Comparison of ENCODE assay signal across 12 cellular contexts in genomic region chr7:75740846-75741497, GRCh38. TPM values are rescaled to one million over a fixed set of nuclear protein-coding genes. Genes with fewer than 3 reads are reported as not detected.
A peak's percentile ranks its signal among the peaks of the same experiment; 100 is the strongest.
DNase-seq lines count a peak whose midpoint lies in the region; ATAC-seq and TF ChIP-seq lines count a peak whose summit lies in the region.
"Had no signal": no experiment of that assay in that cellular context is flagged by ENCODE, and none has a peak within 500 bp of the region (broad histone marks: within the 10 kb centered on the region; RNA-seq: fewer than 3 reads in every experiment).

No MANE protein-coding gene starts in this region.

- no peak for TF ChIP-seq CTCF in cardiac fibroblast (IDR thresholded peaks at IDR 0.05; ENCODE audit: low read depth, low read length)
- TF ChIP-seq CTCF in omental fat pad (IDR thresholded peaks at IDR 0.05) = no peak

- ATAC-seq in omental fat pad (ENCODE audit: low FRiP score) (no peak), GM18517 (IDR thresholded peaks at IDR 0.05; ENCODE audit: unreplicated experiment) (no peak)

- DNase-seq in GF-D8 (lab: John Stamatoyannopoulos, UW) = peak; percentile 48
- peak; percentile 80 for DNase-seq in NAMALWA (ENCODE audit: low spot score)
- DNase-seq in cardiac fibroblast (ENCODE audit: low read depth in 2 of 2) = peak; percentile 32 to 44
- DNase-seq in omental fat pad (ENCODE audit: low spot score) = peak; percentile 30
- no peak for DNase-seq in stimulated activated CD4-positive, alpha-beta T cell treated with anti-CD3 and anti-CD28 coated beads, Interleukin-2, amount 100 ng/mL, for 48 hours
- no peak for DNase-seq in stimulated activated CD4-positive, alpha-beta T cell treated with anti-CD3 and anti-CD28 coated beads, Interleukin-15, amount 100 ng/mL, for 24 hours
- no peak for DNase-seq in mesenteric fat pad (ENCODE audit: low spot score)
- DNase-seq: activated effector memory CD4-positive, alpha-beta T cell treated with Interleukin-2 at 50 U/mL for 16 hours; H7; islet precursor cell had no signal

- H3K4me3 ChIP-seq in cardiac fibroblast (replicated peaks in 1 of 2; ENCODE audit: low read depth in 2 of 2, low read length in 2 of 2) = no peak overlapping the region
- H3K4me3 ChIP-seq: SJSA1 had no signal

RNA-seq across cellular contexts. Expression of gene HIP1, which starts 2.2 kb away (rescaled TPM):
- total RNA-seq in omental fat pad (10 to 100 TPM; 24.9 to 51.2 (median 27.2) TPM), mesenteric fat pad (38.4 TPM)

RNA-seq across cellular contexts. Expression of gene CCL26, which starts 31.0 kb away (rescaled TPM):
- total RNA-seq in omental fat pad (1 to 10 TPM in 3 of 4 donors, not detected in 1; 1.4 to 3.0 (median 1.6) TPM), mesenteric fat pad (21.4 TPM)

Comparison
In these comparisons a context has a peak if more than half of its experiments do, and no peak if none do; other contexts are left out.
1. DNase-seq: peak in GF-D8 (single experiment), NAMALWA (single experiment), cardiac fibroblast (2 of 2) and omental fat pad (single experiment); none in stimulated activated CD4-positive, alpha-beta T cell treated with anti-CD3 and anti-CD28 coated beads, Interleukin-2, amount 100 ng/mL, for 48 hours (0 of 2), stimulated activated CD4-positive, alpha-beta T cell treated with anti-CD3 and anti-CD28 coated beads, Interleukin-15, amount 100 ng/mL, for 24 hours (single experiment) and mesenteric fat pad (single experiment).